Comparison of ENCODE assay signal across 9 cellular contexts in the genomic region with DNA sequence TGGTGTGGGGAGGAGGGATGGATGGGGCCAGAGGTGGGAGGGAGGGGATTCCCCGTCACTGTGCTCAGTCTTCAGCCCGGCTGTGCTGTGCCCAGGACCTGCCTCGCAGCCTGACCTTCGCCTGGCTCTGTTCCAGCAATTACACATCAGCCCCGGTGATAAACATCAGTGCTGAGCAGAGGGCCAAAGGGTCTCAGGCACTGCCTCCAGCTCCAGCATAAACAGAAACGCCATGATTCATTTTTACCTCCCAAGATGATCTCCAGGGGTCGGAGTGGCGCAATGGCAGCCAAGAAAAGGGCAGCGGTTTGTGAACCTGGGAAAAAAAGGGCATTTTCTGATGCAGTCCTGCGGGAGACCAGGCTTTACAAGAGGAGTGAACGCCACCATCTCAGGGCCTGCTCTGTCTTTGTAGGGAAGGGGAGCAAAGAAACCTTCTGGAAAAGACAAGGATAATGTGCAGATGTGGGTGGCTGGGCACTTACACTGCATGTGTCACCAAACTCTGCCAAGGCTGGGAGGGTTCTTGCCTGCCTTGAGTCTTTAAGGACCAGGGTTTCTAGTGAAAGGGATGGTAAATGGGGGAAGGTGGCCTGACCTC. TPM values are rescaled to one million over a fixed set of nuclear protein-coding genes. Genes with fewer than 3 reads are reported as not detected.
DNase-seq lines count a peak whose midpoint lies in the region.
"Had no signal": no experiment of that assay in that cellular context is flagged by ENCODE, and none has a peak within 500 bp of the region (broad histone marks: within the 10 kb centered on the region; RNA-seq: fewer than 3 reads in every experiment).

No MANE protein-coding gene starts in this region.

- CTCF ChIA-PET in activated CD4-positive, alpha-beta T cell treated with anti-CD3 and anti-CD28 coated beads, Interleukin-2, amount 10 ng/mL, durations not matched to agents 7 days and 5 days (lab: Charles Lee): interaction anchor here (1.2 to 2.4 kb wide), 2 partner anchors 21 to 83 kb away, joined by 3 to 8 read pairs; no protein-coding TSS in a partner anchor

- peak; percentile 61 for DNase-seq in ACHN
- DNase-seq in LHCN-M2 (ENCODE audit: low read depth): peak; percentile 79
- DNase-seq in dedifferentiated amniotic fluid mesenchymal stem cell (ENCODE audit: extremely low spot score): peak; percentile 40
- peak; percentile 43 for DNase-seq in myocyte (ENCODE audit: low read depth)
- DNase-seq in NCI-H345 (lab: John Stamatoyannopoulos, UW): no peak
- no peak for DNase-seq in superior temporal gyrus (ENCODE audit: extremely low spot score)
- no peak for DNase-seq in activated T-cell treated with anti-CD3 and anti-CD28 coated beads, Interleukin-2, amount 50 U/mL, for 1 hour
- DNase-seq in activated CD4-positive, alpha-beta T cell treated with anti-CD3 and anti-CD28 coated beads, Interleukin-2, amount 10 ng/mL, durations not matched to agents 7 days and 5 days: no peak
- DNase-seq: activated CD4-positive, alpha-beta T cell treated with anti-CD3 and anti-CD28 coated beads for 1 hour had no signal

- no peaks in the 10 kb centered on the region for H3K9me3 Mint-ChIP-seq in activated CD4-positive, alpha-beta T cell treated with anti-CD3 and anti-CD28 coated beads, Interleukin-2, amount 10 ng/mL, durations not matched to agents 7 days and 5 days

- no peak overlapping the region for H3K27ac Mint-ChIP-seq in activated CD4-positive, alpha-beta T cell treated with anti-CD3 and anti-CD28 coated beads, Interleukin-2, amount 10 ng/mL, durations not matched to agents 7 days and 5 days

- no peak overlapping the region for H3K4me3 Mint-ChIP-seq in activated CD4-positive, alpha-beta T cell treated with anti-CD3 and anti-CD28 coated beads, Interleukin-2, amount 10 ng/mL, durations not matched to agents 7 days and 5 days

- H3K4me1 Mint-ChIP-seq in activated CD4-positive, alpha-beta T cell treated with anti-CD3 and anti-CD28 coated beads, Interleukin-2, amount 10 ng/mL, durations not matched to agents 7 days and 5 days: no peaks in the 10 kb centered on the region

- H3K36me3 Mint-ChIP-seq in activated CD4-positive, alpha-beta T cell treated with anti-CD3 and anti-CD28 coated beads, Interleukin-2, amount 10 ng/mL, durations not matched to agents 7 days and 5 days (ENCODE audit: low read depth): no peaks in the 10 kb centered on the region

- POLR2A ChIA-PET in activated CD4-positive, alpha-beta T cell treated with anti-CD3 and anti-CD28 coated beads, Interleukin-2, amount 10 ng/mL, durations not matched to agents 7 days and 5 days (lab: Charles Lee): no interaction called here

- peaks cover 3% of the 10 kb centered on the region for H3K27me3 Mint-ChIP-seq in activated CD4-positive, alpha-beta T cell treated with anti-CD3 and anti-CD28 coated beads, Interleukin-2, amount 10 ng/mL, durations not matched to agents 7 days and 5 days

- in situ Hi-C loops in ACHN (cut with HindIII; ENCODE audit: low pct_ligation_motif_present, low pct_unique_long_range_greater_than_20kb, low sequenced_read_pairs): no loop called here

RNA-seq across cellular contexts. Expression of gene SHISA4, which starts 28.1 kb away (rescaled TPM):
- 21.0 and 30.6 TPM in 2 replicates for total RNA-seq in LHCN-M2 (2014; rRNA removed)
- 56.0 TPM for polyA plus RNA-seq in LHCN-M2 (2012)
- total RNA-seq in myocyte: 167 and 196 TPM in 2 replicates
- 71.9 TPM for polyA plus RNA-seq in myocyte (2012)
- under 1 TPM; 0.57 to 0.83 TPM for total RNA-seq in activated CD4-positive, alpha-beta T cell treated with anti-CD3 and anti-CD28 coated beads, Interleukin-2, amount 10 ng/mL, durations not matched to agents 7 days and 5 days

RNA-seq across cellular contexts. Expression of gene LMOD1, which starts 29.6 kb away (rescaled TPM):
- 0.13 and 0.29 TPM in 2 replicates for total RNA-seq in LHCN-M2 (2014; rRNA removed)
- 4.2 TPM for polyA plus RNA-seq in LHCN-M2 (2012)
- total RNA-seq in myocyte: 3.2 and 6.0 TPM in 2 replicates
- polyA plus RNA-seq in myocyte (2012): 12.2 TPM
- not detected for total RNA-seq in activated CD4-positive, alpha-beta T cell treated with anti-CD3 and anti-CD28 coated beads, Interleukin-2, amount 10 ng/mL, durations not matched to agents 7 days and 5 days

RNA-seq across cellular contexts. Expression of gene TIMM17A, which starts 38.6 kb away (rescaled TPM):
- total RNA-seq in LHCN-M2 (2014; rRNA removed) (62.8 and 63.1 TPM in 2 replicates), myocyte (38.9 and 59.4 TPM in 2 replicates)
- polyA plus RNA-seq in LHCN-M2 (2012): 63.0 TPM
- polyA plus RNA-seq in myocyte (2012): 60.9 TPM
- 10 to 100 TPM; 42.8 to 45.1 TPM for total RNA-seq in activated CD4-positive, alpha-beta T cell treated with anti-CD3 and anti-CD28 coated beads, Interleukin-2, amount 10 ng/mL, durations not matched to agents 7 days and 5 days

Comparison
In these comparisons a context has a peak if more than half of its experiments do, and no peak if none do; other contexts are left out.
1. DNase-seq: peak in ACHN (single experiment), LHCN-M2 (single experiment), dedifferentiated amniotic fluid mesenchymal stem cell (single experiment) and myocyte (single experiment); none in NCI-H345 (single experiment), superior temporal gyrus (single experiment), activated T-cell treated with anti-CD3 and anti-CD28 coated beads, Interleukin-2, amount 50 U/mL, for 1 hour (single experiment) and activated CD4-positive, alpha-beta T cell treated with anti-CD3 and anti-CD28 coated beads, Interleukin-2, amount 10 ng/mL, durations not matched to agents 7 days and 5 days (single experiment).
2. RNA of gene SHISA4, which starts 28.1 kb away (total RNA-seq): 167 to 196 TPM in myocyte and 21.0 to 30.6 TPM in LHCN-M2; 0.57 to 0.83 TPM in activated CD4-positive, alpha-beta T cell treated with anti-CD3 and anti-CD28 coated beads, Interleukin-2, amount 10 ng/mL, durations not matched to agents 7 days and 5 days; every median in the first group is over 10 times any median in the second.